Comparison of ENCODE assay signal across 1 cellular context in genomic region chr6:31651602-31652191, GRCh38.
TF ChIP-seq lines count a peak whose summit lies in the region.

No MANE protein-coding gene starts in this region.

TF ChIP-seq in endothelial cell of umbilical vein, 7 proteins besides CTCF, POLR2A, EP300 and RAD21:
- TF ChIP-seq MAX (IDR thresholded peaks at IDR 0.05; ENCODE audit: insufficient read depth, insufficient read length), result no peak
- no peak for TF ChIP-seq GATA2 (IDR thresholded peaks at IDR 0.05; ENCODE audit: insufficient read depth, insufficient read length, low read depth, low read length)
- no peak for TF ChIP-seq FOS (IDR thresholded peaks at IDR 0.05; ENCODE audit: borderline replicate concordance, insufficient read depth, low read length)
- TF ChIP-seq MYC (IDR thresholded peaks at IDR 0.05; ENCODE audit: low read depth, low read length), result no peak
- no peak for TF ChIP-seq POLR2AphosphoS5 (IDR thresholded peaks at IDR 0.05; ENCODE audit: insufficient read depth, low read depth, low read length)
- no peak for TF ChIP-seq JUN (IDR thresholded peaks at IDR 0.05; ENCODE audit: borderline replicate concordance, insufficient read depth, insufficient read length, low read depth)
- no peak for TF ChIP-seq EZH2 (IDR thresholded peaks at IDR 0.05; ENCODE audit: borderline replicate concordance, low read depth, low read length, severe bottlenecking)
